Comparison of ENCODE assay signal across 1 cellular context in genomic region chr15:47003568-47003967, GRCh38.
TF ChIP-seq lines count a peak whose summit lies in the region.

No MANE protein-coding gene starts in this region.

TF ChIP-seq in SK-N-SH treated with all-trans-retinoic acid at 6 μM for 48 hours, 23 proteins besides CTCF, POLR2A, EP300 and RAD21 (continued from another document):
- TF ChIP-seq RARB (CRISPR knock-in tag; IDR thresholded peaks at IDR 0.05) (no peak), BACH2 (CRISPR knock-in tag; IDR thresholded peaks at IDR 0.05; ENCODE audit: borderline replicate concordance) (no peak), ESRRG (CRISPR knock-in tag; IDR thresholded peaks at IDR 0.05) (no peak), TOX (CRISPR knock-in tag; IDR thresholded peaks at IDR 0.05; ENCODE audit: borderline replicate concordance) (no peak), OSR1 (CRISPR knock-in tag; IDR thresholded peaks at IDR 0.05) (no peak), SNAI2 (CRISPR knock-in tag; IDR thresholded peaks at IDR 0.05) (no peak)
